ENCODE assay signal across 10 cellular contexts in genomic region chr1:226625832-226626576, GRCh38.
DNase-seq lines count a peak whose midpoint lies in the region; ATAC-seq and TF ChIP-seq lines count a peak whose summit lies in the region.
"Had no signal": no experiment of that assay in that cellular context is flagged by ENCODE, and none has a peak within 500 bp of the region (broad histone marks: within the 10 kb centered on the region; RNA-seq: fewer than 3 reads in every experiment).

No MANE protein-coding gene starts in this region.

- peaks cover 5% of the 10 kb centered on the region for H3K36me3 ChIP-seq in CD4-positive, CD25-positive, alpha-beta regulatory T cell (ENCODE audit: control insufficient read depth, insufficient read depth, low read length)
- H3K36me3 ChIP-seq in KMS-11 (ENCODE audit: insufficient read depth) (no peaks in the 10 kb centered on the region), left ventricle myocardium inferior (no peaks in the 10 kb centered on the region)
- H3K36me3 ChIP-seq: adrenal gland, right lobe of liver had no signal

- peak overlapping the region; percentile 48 for H2AFZ ChIP-seq in KMS-11 (ENCODE audit: low read depth)

- H3K27me3 Mint-ChIP-seq in CD4-positive, CD25-positive, alpha-beta regulatory T cell, result peaks cover 14% of the 10 kb centered on the region

- H3K79me2 ChIP-seq in KMS-11 (ENCODE audit: insufficient read depth, low read depth), result no peaks in the 10 kb centered on the region

- no peak overlapping the region for H3K27ac ChIP-seq in CD4-positive, CD25-positive, alpha-beta regulatory T cell (ENCODE audit: insufficient read depth, low read length, poor library complexity, severe bottlenecking)
- H3K27ac ChIP-seq in KMS-11 (no peak overlapping the region), left ventricle myocardium inferior (replicated peaks) (no peak overlapping the region)
- H3K27ac ChIP-seq: adrenal gland, right lobe of liver had no signal

- no peak overlapping the region for H3K4me2 ChIP-seq in KMS-11

- H4K20me1 ChIP-seq in KMS-11 (ENCODE audit: insufficient read depth), result no peaks in the 10 kb centered on the region

- DNase-seq in CD4-positive, CD25-positive, alpha-beta regulatory T cell, result no peak
- DNase-seq in left ventricle myocardium inferior (no peak), EL (no peak), DMS79 (lab: John Stamatoyannopoulos, UW) (no peak), GM13977 (ENCODE audit: low spot score) (no peak), NCI-H2171 (lab: John Stamatoyannopoulos, UW) (no peak)

- peak; percentile 24 to 27 for ATAC-seq in CD4-positive, CD25-positive, alpha-beta regulatory T cell (ENCODE audit: low read depth in 2 of 2)
- ATAC-seq in GM21381 (IDR thresholded peaks at IDR 0.05; ENCODE audit: unreplicated experiment), result peak; percentile 35

- no peaks in the 10 kb centered on the region for H3K9me3 Mint-ChIP-seq in CD4-positive, CD25-positive, alpha-beta regulatory T cell

- TF ChIP-seq CTCF in KMS-11 (conservative IDR thresholded peaks at IDR 0.05; ENCODE audit: low read depth, low read length) (no peak), left ventricle myocardium inferior (IDR thresholded peaks at IDR 0.05; ENCODE audit: borderline replicate concordance) (no peak), GM13977 (IDR thresholded peaks at IDR 0.05; ENCODE audit: extremely low read depth, insufficient read depth, missing control alignments) (no peak)

- no peaks in the 10 kb centered on the region for H3K27me3 ChIP-seq in CD4-positive, CD25-positive, alpha-beta regulatory T cell (ENCODE audit: control insufficient read depth, insufficient read depth, low read length)
- H3K27me3 ChIP-seq in KMS-11 (ENCODE audit: insufficient read depth, low read depth), result no peaks in the 10 kb centered on the region
- H3K27me3 ChIP-seq in left ventricle myocardium inferior (ENCODE audit: low read depth), result no peaks in the 10 kb centered on the region
- H3K27me3 ChIP-seq: adrenal gland, right lobe of liver had no signal

- peak overlapping the region; percentile 33 to 69 (median 53) for H3K27ac Mint-ChIP-seq in CD4-positive, CD25-positive, alpha-beta regulatory T cell

- H3K4me3 ChIP-seq in CD4-positive, CD25-positive, alpha-beta regulatory T cell (ENCODE audit: low read depth, low read length), result peak overlapping the region; percentile 75
- H3K4me3 ChIP-seq in KMS-11 (IDR thresholded peaks at IDR 0.05; ENCODE audit: insufficient read depth, low read depth, low read length) (no peak overlapping the region), left ventricle myocardium inferior (peak overlapping the region; percentile 32)
- H3K4me3 ChIP-seq: adrenal gland, right lobe of liver had no signal

- peaks cover 7 to 25% (median 12%) of the 10 kb centered on the region in 4 donors for H3K4me1 Mint-ChIP-seq in CD4-positive, CD25-positive, alpha-beta regulatory T cell

- no peaks in the 10 kb centered on the region for H3K9me3 ChIP-seq in CD4-positive, CD25-positive, alpha-beta regulatory T cell (ENCODE audit: control insufficient read depth in 2 of 2, low read length in 2 of 2)
- peaks cover 15% of the 10 kb centered on the region for H3K9me3 ChIP-seq in left ventricle myocardium inferior (replicated peaks)
- H3K9me3 ChIP-seq: adrenal gland, right lobe of liver had no signal

- H3K9ac ChIP-seq in KMS-11, result no peak overlapping the region

- peak overlapping the region in 3 of 4 donors; percentile 66 to 74 (median 69) for H3K4me3 Mint-ChIP-seq in CD4-positive, CD25-positive, alpha-beta regulatory T cell

- peaks cover 9% of the 10 kb centered on the region for H3K4me1 ChIP-seq in CD4-positive, CD25-positive, alpha-beta regulatory T cell (ENCODE audit: control insufficient read depth, insufficient read depth, low read length, poor library complexity, severe bottlenecking)
- H3K4me1 ChIP-seq in KMS-11 (ENCODE audit: low read depth, poor library complexity, severe bottlenecking), result peaks cover 6% of the 10 kb centered on the region
- peaks cover 11% of the 10 kb centered on the region for H3K4me1 ChIP-seq in left ventricle myocardium inferior
- H3K4me1 ChIP-seq: adrenal gland had no signal

- in situ Hi-C loops in GM13977 (cut with MboI; ENCODE audit: low pct_unique_long_range_greater_than_20kb, low sequenced_read_pairs, unreplicated experiment), result no loop called here

- H3K36me3 Mint-ChIP-seq in CD4-positive, CD25-positive, alpha-beta regulatory T cell, result peaks cover 4% of the 10 kb centered on the region

- intact Hi-C loops in left ventricle myocardium inferior (cut with micrococcal nuclease), result no loop called here
